Comparison of ENCODE assay signal across 11 cellular contexts in genomic region chr19:18488403-18488723, GRCh38. TPM values are rescaled to one million over a fixed set of nuclear protein-coding genes. Genes with fewer than 3 reads are reported as not detected.
A peak's percentile ranks its signal among the peaks of the same experiment; 100 is the strongest.
DNase-seq lines count a peak whose midpoint lies in the region; ATAC-seq and TF ChIP-seq lines count a peak whose summit lies in the region.
"Had no signal": no experiment of that assay in that cellular context is flagged by ENCODE, and none has a peak within 500 bp of the region (broad histone marks: within the 10 kb centered on the region; RNA-seq: fewer than 3 reads in every experiment).

No MANE protein-coding gene starts in this region.

- H3K4me3 ChIP-seq in CD8-positive, alpha-beta T cell (ENCODE audit: low read depth, low read length): no peak overlapping the region
- H3K4me3 ChIP-seq in esophagus muscularis mucosa (no peak overlapping the region), neutrophil (ENCODE audit: low read depth in 1 of 2, low read length in 1 of 2) (no peak overlapping the region)

- POLR2A ChIA-PET in CD8-positive, alpha-beta T cell (lab: Charles Lee): no interaction called here
- POLR2A ChIA-PET in RWPE1 (lab: Yijun Ruan, JAX; ENCODE audit: low non-redundant PET): no interaction called here

- ATAC-seq in CD8-positive, alpha-beta T cell: no peak

- H3K36me3 Mint-ChIP-seq in CD8-positive, alpha-beta T cell: peaks cover 8% of the 10 kb centered on the region

- no peaks in the 10 kb centered on the region for H3K36me3 ChIP-seq in CD8-positive, alpha-beta T cell (ENCODE audit: insufficient read depth, low read length)
- no peaks in the 10 kb centered on the region for H3K36me3 ChIP-seq in esophagus muscularis mucosa
- H3K36me3 ChIP-seq in neutrophil: no peaks in the 10 kb centered on the region

- intact Hi-C loops in CD8-positive, alpha-beta T cell (cut with DNase I, micrococcal nuclease): no loop called here
- intact Hi-C loops in esophagus muscularis mucosa (cut with DNase I): no loop called here

- H3K4me1 ChIP-seq in CD8-positive, alpha-beta T cell (ENCODE audit: insufficient read depth, low read length): peaks cover 35% of the 10 kb centered on the region
- H3K4me1 ChIP-seq in esophagus muscularis mucosa (peaks cover 71 to 82% (median 80%) of the 10 kb centered on the region in 4 donors), neutrophil (ENCODE audit: control insufficient read depth in 1 of 2, insufficient read depth in 1 of 2, low read depth in 1 of 2, low read length in 1 of 2) (peaks cover 62 to 90% of the 10 kb centered on the region in 2 experiments)

- H3K27me3 ChIP-seq in CD8-positive, alpha-beta T cell (ENCODE audit: insufficient read depth, low read length): no peaks in the 10 kb centered on the region
- no peaks in the 10 kb centered on the region for H3K27me3 ChIP-seq in esophagus muscularis mucosa
- H3K27me3 ChIP-seq in neutrophil: no peaks in the 10 kb centered on the region

- TF ChIP-seq POLR2A in esophagus muscularis mucosa (IDR thresholded peaks at IDR 0.05; ENCODE audit: low read depth): no peak

- no peak for DNase-seq in CD8-positive, alpha-beta T cell
- no peak for DNase-seq in RWPE1 (ENCODE audit: low spot score)
- no peak for DNase-seq in esophagus muscularis mucosa (ENCODE audit: extremely low spot score)
- DNase-seq in NCI-H510A treated with DMSO at 0.1 percent for 48 hours (lab: John Stamatoyannopoulos, UW): no peak
- no peak for DNase-seq in HuH-7.5 (ENCODE audit: low spot score)
- DNase-seq in NCI-H446 (lab: John Stamatoyannopoulos, UW): no peak
- DNase-seq in SKM-1 treated with dmso at 0.1 percent for 144 hours (lab: John Stamatoyannopoulos, UW; ENCODE audit: unreplicated experiment): no peak
- DNase-seq: activated B cell treated with CpG ODN at 0.5 μM for 24 hours, NCI-H2029 treated with DMSO at 0.1 percent for 48 hours had no signal

- TF ChIP-seq CTCF in CD8-positive, alpha-beta T cell (IDR thresholded peaks at IDR 0.05): no peak
- no peak for TF ChIP-seq CTCF in RWPE1 (conservative IDR thresholded peaks at IDR 0.05; ENCODE audit: low read depth)
- peak in 1 of 3 experiments; percentile 21 for TF ChIP-seq CTCF in esophagus muscularis mucosa (IDR thresholded peaks at IDR 0.05)
- peak; percentile 36 for TF ChIP-seq CTCF in neutrophil (IDR thresholded peaks at IDR 0.05)

- no peak overlapping the region for H3K27ac ChIP-seq in CD8-positive, alpha-beta T cell (ENCODE audit: low read depth, low read length)
- H3K27ac ChIP-seq in RWPE1: peak overlapping the region; percentile 88
- H3K27ac ChIP-seq in esophagus muscularis mucosa (replicated peaks in 1 of 4): peak overlapping the region in 3 of 4 donors; percentile 31 to 57 (median 35)
- peak overlapping the region; percentile 49 for H3K27ac ChIP-seq in neutrophil

- H3K9me3 Mint-ChIP-seq in CD8-positive, alpha-beta T cell: no peaks in the 10 kb centered on the region
- H3K9me3 Mint-ChIP-seq: activated B cell treated with CpG ODN at 0.5 μM for 24 hours, neural crest cell had no signal

- H3K27ac Mint-ChIP-seq in CD8-positive, alpha-beta T cell: peak overlapping the region; percentile 37
- H3K27ac Mint-ChIP-seq: activated B cell treated with CpG ODN at 0.5 μM for 24 hours had no signal

- no peak overlapping the region for H3K4me3 Mint-ChIP-seq in CD8-positive, alpha-beta T cell
- H3K4me3 Mint-ChIP-seq: activated B cell treated with CpG ODN at 0.5 μM for 24 hours, neural crest cell had no signal

- CTCF ChIA-PET in CD8-positive, alpha-beta T cell (lab: Charles Lee): interaction anchor here (1.4 to 2.0 kb wide), 3 partner anchors 33 to 359 kb away, joined by 6 read pairs; no protein-coding TSS in a partner anchor
- CTCF ChIA-PET in RWPE1 (lab: Yijun Ruan, JAX): interaction anchor here (1.5 kb wide), 1 partner anchor 19 kb away, joined by 4 read pairs; no protein-coding TSS in a partner anchor

- 100% methylated on average over 1 of the region's 6 CpGs for WGBS in esophagus muscularis mucosa

- no peak for TF ChIP-seq EP300 in esophagus muscularis mucosa (IDR thresholded peaks at IDR 0.05)

- no peaks in the 10 kb centered on the region for H3K27me3 Mint-ChIP-seq in CD8-positive, alpha-beta T cell (ENCODE audit: low read depth)
- H3K27me3 Mint-ChIP-seq: activated B cell treated with CpG ODN at 0.5 μM for 24 hours had no signal

- no peaks in the 10 kb centered on the region for H3K9me3 ChIP-seq in CD8-positive, alpha-beta T cell (ENCODE audit: low read length)
- H3K9me3 ChIP-seq in esophagus muscularis mucosa (no peaks in the 10 kb centered on the region), neutrophil (no peaks in the 10 kb centered on the region)

- peaks cover 69% of the 10 kb centered on the region for H3K4me1 Mint-ChIP-seq in CD8-positive, alpha-beta T cell (ENCODE audit: low read depth)

RNA-seq across cellular contexts. Expression of gene ELL, which starts 33.5 kb away (rescaled TPM):
- total RNA-seq in CD8-positive, alpha-beta T cell: 10 to 100 TPM; 73.4 to 75.2 TPM
- 10 to 100 TPM in 3 of 4 donors, 1 to 10 TPM in 1; 9.1 to 35.1 (median 20.1) TPM for total RNA-seq in esophagus muscularis mucosa

RNA-seq across cellular contexts. Expression of gene ISYNA1, which starts 50.4 kb away (rescaled TPM):
- total RNA-seq in CD8-positive, alpha-beta T cell: 10 to 100 TPM; 54.5 to 54.7 TPM
- 10 to 100 TPM; 15.8 to 38.9 (median 26.2) TPM for total RNA-seq in esophagus muscularis mucosa

RNA-seq across cellular contexts. Expression of gene FKBP8, which starts 55.0 kb away (rescaled TPM):
- 100 to 1,000 TPM; 155 to 158 TPM for total RNA-seq in CD8-positive, alpha-beta T cell
- 100 to 1,000 TPM; 420 to 568 (median 430) TPM for total RNA-seq in esophagus muscularis mucosa
